In genomic region chr3:196757876-196758739, GRCh38 we compare ENCODE assay signal across 11 cellular contexts. TPM values are rescaled to one million over a fixed set of nuclear protein-coding genes. Genes with fewer than 3 reads are reported as not detected.
DNase-seq lines count a peak whose midpoint lies in the region.
"Had no signal": no experiment of that assay in that cellular context is flagged by ENCODE, and none has a peak within 500 bp of the region (broad histone marks: within the 10 kb centered on the region; RNA-seq: fewer than 3 reads in every experiment).

No MANE protein-coding gene starts in this region.

- no peaks in the 10 kb centered on the region; the same call in 1 of the 2 replicates for H3K36me3 ChIP-seq in H7 (replicated peaks; ENCODE audit: control insufficient read depth, insufficient read depth, low read length)

- H3K4me3 ChIP-seq in H7 (ENCODE audit: insufficient read depth, low read depth, low read length): no peak overlapping the region

- DNase-seq in stimulated activated CD4-positive, alpha-beta T cell treated with anti-CD3 and anti-CD28 coated beads, Interleukin-4, amount 100 ng/mL, for 1 hour: peak; percentile 4
- DNase-seq in stimulated activated CD4-positive, alpha-beta T cell treated with anti-CD3 and anti-CD28 coated beads, Interleukin-15, amount 100 ng/mL, for 24 hours: no peak
- DNase-seq in activated naive CD8-positive, alpha-beta T cell treated with anti-CD3 and anti-CD28 coated beads, Interleukin-2, amount 50 U/mL, for 16 hours (ENCODE audit: low read depth, low spot score): peak; percentile 10
- DNase-seq in hepatic stellate cell (ENCODE audit: low spot score): peak; percentile 44
- DNase-seq in NCI-H526 treated with DMSO at 0.1 percent for 48 hours (lab: John Stamatoyannopoulos, UW): no peak
- DNase-seq in NCI-H1092 (lab: John Stamatoyannopoulos, UW): no peak
- DNase-seq in NCI-H2081 treated with DMSO at 0.1 percent for 48 hours (lab: John Stamatoyannopoulos, UW): no peak
- no peak for DNase-seq in H7
- DNase-seq: activated CD8-positive, alpha-beta memory T cell treated with anti-CD3 and anti-CD28 coated beads for 24 hours; hippocampal formation; NCI-H526 had no signal

- H3K27me3 ChIP-seq in H7 (ENCODE audit: control insufficient read depth, insufficient read depth, low read length): no peaks in the 10 kb centered on the region

RNA-seq across cellular contexts. Expression of gene PAK2, which starts 18.5 kb away (rescaled TPM):
- 20.0 and 32.0 TPM in 2 replicates for total RNA-seq in H7 (2014; rRNA removed; shearing (Covaris generic))

RNA-seq across cellular contexts. Expression of gene PIGX, which starts 45.9 kb away (rescaled TPM):
- total RNA-seq in H7 (2014; rRNA removed; shearing (Covaris generic)): 18.0 and 25.9 TPM in 2 replicates

RNA-seq across cellular contexts. Expression of gene CEP19, which starts 46.1 kb away (rescaled TPM):
- 1.8 and 3.7 TPM in 2 replicates for total RNA-seq in H7 (2014; rRNA removed; shearing (Covaris generic))

Comparison
In these comparisons a context has a peak if more than half of its experiments do, and no peak if none do; other contexts are left out.
1. DNase-seq: peak in stimulated activated CD4-positive, alpha-beta T cell treated with anti-CD3 and anti-CD28 coated beads, Interleukin-4, amount 100 ng/mL, for 1 hour (single experiment), activated naive CD8-positive, alpha-beta T cell treated with anti-CD3 and anti-CD28 coated beads, Interleukin-2, amount 50 U/mL, for 16 hours (single experiment) and hepatic stellate cell (single experiment); none in stimulated activated CD4-positive, alpha-beta T cell treated with anti-CD3 and anti-CD28 coated beads, Interleukin-15, amount 100 ng/mL, for 24 hours (single experiment), NCI-H526 treated with DMSO at 0.1 percent for 48 hours (single experiment), NCI-H1092 (single experiment), NCI-H2081 treated with DMSO at 0.1 percent for 48 hours (single experiment) and H7 (single experiment).